1 cellular context compared by ENCODE assay signal in genomic region chr1:150624134-150624533, GRCh38.
TF ChIP-seq lines count a peak whose summit lies in the region.

No MANE protein-coding gene starts in this region.

TF ChIP-seq in HCT116, 20 proteins besides CTCF, POLR2A, EP300 and RAD21:
- TF ChIP-seq MAX (IDR thresholded peaks at IDR 0.05) (peak; percentile 28; the same call in 1 of the 2 replicates), FOSL1 (IDR thresholded peaks at IDR 0.05; ENCODE audit: low read depth) (peak; percentile 56), JUND (IDR thresholded peaks at IDR 0.05) (peak; percentile 67), SP1 (IDR thresholded peaks at IDR 0.05; ENCODE audit: low read depth) (peak; percentile 58; the same call in 1 of the 2 replicates)
TF ChIP-seq in HCT116: peak in this region for 4; not testable (repeated sequence) for 16.
